14 cellular contexts compared by ENCODE assay signal in the genomic region with DNA sequence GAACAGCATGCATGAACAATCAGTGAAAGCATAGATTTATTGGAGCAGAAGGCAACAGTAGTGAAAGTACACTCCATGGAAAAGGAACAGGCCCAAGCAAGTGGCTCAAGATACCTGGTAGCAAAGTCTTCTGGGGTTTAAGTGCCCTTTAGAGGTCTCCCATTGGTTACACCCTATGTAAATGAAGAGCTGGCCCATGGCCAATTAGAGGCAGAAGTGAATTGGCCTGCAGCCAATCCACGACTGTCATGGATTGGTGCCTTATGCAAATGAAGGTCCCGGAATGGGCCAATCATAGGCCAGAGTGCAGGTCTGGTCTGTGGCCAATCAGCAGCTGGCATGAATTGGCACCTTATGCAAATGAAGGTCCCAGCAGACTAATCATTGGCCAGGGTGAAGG.
"Had no signal": no experiment of that assay in that cellular context is flagged by ENCODE, and none has a peak within 500 bp of the region (broad histone marks: within the 10 kb centered on the region; RNA-seq: fewer than 3 reads in every experiment).

No MANE protein-coding gene starts in this region.

- H3K27ac ChIP-seq: upper lobe of left lung, WERI-Rb-1 had no signal

- H3K9me3 ChIP-seq: upper lobe of left lung had no signal

- DNase-seq: activated CD4-positive, alpha-beta T cell treated with anti-CD3 and anti-CD28 coated beads, Interleukin-2, amount 50 U/mL, for 48 hours; activated naive CD4-positive, alpha-beta T cell treated with anti-CD3 and anti-CD28 coated beads, Interleukin-2, amount 10 ng/mL, durations not matched to agents 7 days and 5 days; activated T-cell treated with anti-CD3 and anti-CD28 coated beads, Interleukin-2, amount 50 U/mL, for 1 hour; dermis blood vessel endothelial cell; effector memory CD8-positive, alpha-beta T cell; foreskin melanocyte; head of caudate nucleus; immature natural killer cell; posterior cingulate gyrus; stimulated activated CD4-positive, alpha-beta T cell treated with anti-CD3 and anti-CD28 coated beads, Interleukin-15, amount 100 ng/mL, for 24 hours; stimulated activated CD4-positive, alpha-beta T cell treated with anti-CD3 and anti-CD28 coated beads, Interleukin-4, amount 100 ng/mL, for 1 hour; stimulated activated naive CD4-positive, alpha-beta T cell treated with Interleukin-2 at 50 U/mL for 16 hours; upper lobe of left lung; WERI-Rb-1 had no signal

- H3K4me3 ChIP-seq: upper lobe of left lung had no signal

- H3K27me3 ChIP-seq: upper lobe of left lung had no signal

- ATAC-seq: effector memory CD8-positive, alpha-beta T cell had no signal

- H3K36me3 ChIP-seq: upper lobe of left lung, WERI-Rb-1 had no signal
